In genomic region chr2:885230-886071, GRCh38 we compare ENCODE assay signal across 21 cellular contexts.
"Had no signal": no experiment of that assay in that cellular context is flagged by ENCODE, and none has a peak within 500 bp of the region (broad histone marks: within the 10 kb centered on the region; RNA-seq: fewer than 3 reads in every experiment).

No MANE protein-coding gene starts in this region.

- H3K27ac ChIP-seq: foreskin keratinocyte, pancreas, right lobe of liver, skin epidermis, testis, WERI-Rb-1 had no signal

- DNase-seq: activated CD4-positive, CD25-positive, alpha-beta regulatory T cell treated with anti-CD3 and anti-CD28 coated beads, Interleukin-2, amount 50 U/mL, for 72 hours; activated gamma-delta T cell; activated naive CD4-positive, alpha-beta T cell treated with anti-CD3 and anti-CD28 coated beads, Interleukin-2, amount 50 U/mL, for 16 hours; activated naive CD8-positive, alpha-beta T cell treated with anti-CD3 and anti-CD28 coated beads, Interleukin-2, amount 50 U/mL, for 24 hours; activated T-cell treated with anti-CD3 and anti-CD28 coated beads for 4 hours; effector CD8-positive, alpha-beta T cell; foreskin keratinocyte; kidney; naive thymus-derived CD8-positive, alpha-beta T cell; pancreas; right lobe of liver; testis; trophoblast cell; WERI-Rb-1 had no signal

- H3K4me1 Mint-ChIP-seq: stimulated activated memory B cell treated with anti-CD40 and anti-IgM and Interleukin-4, amounts not matched to agents 10 μg/mL and 1 μg/mL and 100 μg/mL, for 72 hours had no signal

- H3K27me3 ChIP-seq: foreskin keratinocyte, right lobe of liver, testis had no signal

- H3K9me3 ChIP-seq: pancreas, right lobe of liver, testis had no signal

- H3K36me3 Mint-ChIP-seq: naive thymus-derived CD8-positive, alpha-beta T cell; stimulated activated memory B cell treated with anti-CD40 and anti-IgM and Interleukin-4, amounts not matched to agents 10 μg/mL and 1 μg/mL and 100 μg/mL, for 72 hours had no signal

- H3K4me3 Mint-ChIP-seq: activated naive CD8-positive, alpha-beta T cell treated with anti-CD3 and anti-CD28 coated beads, Interleukin-2, amount 50 U/mL, for 24 hours; dendritic cell treated with granulocyte-macrophage colony-stimulating factor and Interleukin-4, amounts not matched to agents 40 ng/mL and 50 ng/mL, for 4 days; naive thymus-derived CD8-positive, alpha-beta T cell; stimulated activated memory B cell treated with anti-CD40 and anti-IgM and Interleukin-4, amounts not matched to agents 10 μg/mL and 1 μg/mL and 100 μg/mL, for 72 hours; T-helper 2 cell treated with Interferon-gamma antibody and Interleukin-4, amounts not matched to agents 5 μg/mL and 100 μg/mL, for 36 hours had no signal

- ATAC-seq: activated naive CD8-positive, alpha-beta T cell treated with anti-CD3 and anti-CD28 coated beads, Interleukin-2, amount 50 U/mL, for 24 hours; foreskin keratinocyte; left lobe of liver; naive thymus-derived CD8-positive, alpha-beta T cell; pancreas; right lobe of liver; SK-N-SH treated with all-trans-retinoic acid at 6 μM for 48 hours; stimulated activated memory B cell treated with anti-CD40 and anti-IgM and Interleukin-4, amounts not matched to agents 10 μg/mL and 1 μg/mL and 100 μg/mL, for 72 hours had no signal

- H3K27me3 Mint-ChIP-seq: dendritic cell treated with granulocyte-macrophage colony-stimulating factor and Interleukin-4, amounts not matched to agents 40 ng/mL and 50 ng/mL, for 4 days had no signal

- H3K36me3 ChIP-seq: pancreas, right lobe of liver, WERI-Rb-1 had no signal

- H3K27ac Mint-ChIP-seq: activated naive CD8-positive, alpha-beta T cell treated with anti-CD3 and anti-CD28 coated beads, Interleukin-2, amount 50 U/mL, for 24 hours; dendritic cell treated with granulocyte-macrophage colony-stimulating factor and Interleukin-4, amounts not matched to agents 40 ng/mL and 50 ng/mL, for 4 days; stimulated activated memory B cell treated with anti-CD40 and anti-IgM and Interleukin-4, amounts not matched to agents 10 μg/mL and 1 μg/mL and 100 μg/mL, for 72 hours; T-helper 2 cell treated with Interferon-gamma antibody and Interleukin-4, amounts not matched to agents 5 μg/mL and 100 μg/mL, for 36 hours had no signal

- H3K4me3 ChIP-seq: lung, pancreas, right lobe of liver, skin epidermis, testis had no signal

- H3K9me3 Mint-ChIP-seq: activated naive CD8-positive, alpha-beta T cell treated with anti-CD3 and anti-CD28 coated beads, Interleukin-2, amount 50 U/mL, for 24 hours; dendritic cell treated with granulocyte-macrophage colony-stimulating factor and Interleukin-4, amounts not matched to agents 40 ng/mL and 50 ng/mL, for 4 days; stimulated activated memory B cell treated with anti-CD40 and anti-IgM and Interleukin-4, amounts not matched to agents 10 μg/mL and 1 μg/mL and 100 μg/mL, for 72 hours; T-helper 2 cell treated with Interferon-gamma antibody and Interleukin-4, amounts not matched to agents 5 μg/mL and 100 μg/mL, for 36 hours had no signal

- H3K4me1 ChIP-seq: foreskin keratinocyte, pancreas, right lobe of liver had no signal
